Comparison of ENCODE assay signal across 3 cellular contexts in the genomic region with DNA sequence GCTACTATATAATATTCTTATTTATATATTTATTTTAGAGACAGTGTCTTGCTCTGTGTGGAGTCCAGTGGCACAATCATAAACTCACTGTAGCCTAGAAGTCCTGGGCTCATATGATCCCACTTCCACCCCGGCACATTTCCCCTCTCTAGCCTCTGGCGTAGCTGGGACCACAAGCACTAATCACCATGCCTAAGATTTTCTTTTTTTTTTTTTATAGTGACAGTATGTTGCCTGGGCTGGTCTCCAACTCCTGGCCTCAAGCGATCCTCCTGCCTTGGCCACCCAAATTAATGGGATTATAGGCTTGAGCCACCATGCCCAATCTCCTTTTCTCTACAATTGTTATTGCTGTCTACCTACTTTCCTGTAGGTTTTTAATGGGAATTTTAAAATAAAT.
"Had no signal": no experiment of that assay in that cellular context is flagged by ENCODE, and none has a peak within 500 bp of the region (broad histone marks: within the 10 kb centered on the region; RNA-seq: fewer than 3 reads in every experiment).

No MANE protein-coding gene starts in this region.

- H3K27ac ChIP-seq: HL-60 had no signal

- H3K4me3 ChIP-seq: K562 had no signal

- DNase-seq: IMR-90 had no signal
